In genomic region chr12:42945927-42946326, GRCh38 we compare ENCODE assay signal across 16 cellular contexts.
DNase-seq lines count a peak whose midpoint lies in the region; ATAC-seq and TF ChIP-seq lines count a peak whose summit lies in the region.
"Had no signal": no experiment of that assay in that cellular context is flagged by ENCODE, and none has a peak within 500 bp of the region (broad histone marks: within the 10 kb centered on the region; RNA-seq: fewer than 3 reads in every experiment).

No MANE protein-coding gene starts in this region.

- CTCF ChIA-PET in mammary epithelial cell (lab: Charles Lee; ENCODE audit: low non-redundant PET) (no interaction called here), RWPE1 (lab: Yijun Ruan, JAX) (interaction anchor here (0.6 kb wide), 1 partner anchor 424 kb away, joined by 3 read pairs; no protein-coding TSS in a partner anchor)

- H2AFZ ChIP-seq in mammary epithelial cell (ENCODE audit: low read depth, low read length) = peak overlapping the region; percentile 52
- H2AFZ ChIP-seq: GM23338 had no signal

- H3K9me3 ChIP-seq in mammary epithelial cell (replicated peaks; ENCODE audit: insufficient read depth, low read length) (peaks cover 15% of the 10 kb centered on the region), breast epithelium (peaks cover 17 to 24% of the 10 kb centered on the region in 2 donors), uterus (no peaks in the 10 kb centered on the region)

- dilution Hi-C loops in mammary epithelial cell (cut with HindIII; ENCODE audit: low sequenced_read_pairs) = no loop called here

- intact Hi-C loops in mammary epithelial cell (cut with micrococcal nuclease) = loop anchor here (1.0 kb wide), 1 partner anchor 7 kb away; no protein-coding TSS in a partner anchor
- intact Hi-C loops in breast epithelium (cut with DNase I; ENCODE audit: low total_unique reads) = no loop called here
- intact Hi-C loops in uterus (cut with DNase I; ENCODE audit: low total_unique reads) = no loop called here

- no peaks in the 10 kb centered on the region for H4K20me1 ChIP-seq in mammary epithelial cell (ENCODE audit: insufficient read depth, low read length)
- H4K20me1 ChIP-seq: BLaER1 treated with 17β-estradiol and CSF1 and Interleukin-3, amounts not matched to agents 10 nM and 100 nM had no signal

- no peak overlapping the region for H3K9ac ChIP-seq in mammary epithelial cell (ENCODE audit: insufficient read depth, low read length)
- H3K9ac ChIP-seq: BLaER1 treated with 17β-estradiol and CSF1 and Interleukin-3, amounts not matched to agents 10 nM and 100 nM had no signal

- peak; percentile 43 for DNase-seq in mammary epithelial cell
- DNase-seq in breast epithelium (ENCODE audit: low spot score in 2 of 2) = no peak
- DNase-seq in RWPE1 (ENCODE audit: low spot score) = peak; percentile 27
- DNase-seq in NCI-H1694 (lab: John Stamatoyannopoulos, UW) = no peak
- no peak for DNase-seq in uterus
- DNase-seq: ACHN; Calu3; CD4-positive, CD25-positive, alpha-beta regulatory T cell; H9; IMR-90 had no signal

- H3K4me1 ChIP-seq in mammary epithelial cell (ENCODE audit: insufficient read depth, low read length) (peaks cover 18% of the 10 kb centered on the region), breast epithelium (no peaks in the 10 kb centered on the region), uterus (no peaks in the 10 kb centered on the region)

- BruUV-seq in mammary epithelial cell (replicated peaks; lab: Mats Ljungman, UMichigan) = no TSS peak

- H3K27ac ChIP-seq in mammary epithelial cell (ENCODE audit: insufficient read depth, low read depth, low read length) = no peak overlapping the region
- H3K27ac ChIP-seq in breast epithelium = no peak overlapping the region
- no peak overlapping the region for H3K27ac ChIP-seq in RWPE1
- no peak overlapping the region for H3K27ac ChIP-seq in uterus
- H3K27ac ChIP-seq: 22Rv1; BLaER1 treated with 17β-estradiol and CSF1 and Interleukin-3, amounts not matched to agents 10 nM and 100 nM had no signal

- in situ Hi-C loops in mammary epithelial cell (cut with MboI; ENCODE audit: low sequenced_read_pairs in 2 of 2) = no loop called here

- H3K79me2 ChIP-seq in mammary epithelial cell (ENCODE audit: insufficient read depth, low read length) = no peaks in the 10 kb centered on the region

- TF ChIP-seq POLR2A in breast epithelium (IDR thresholded peaks at IDR 0.05) (no peak), uterus (IDR thresholded peaks at IDR 0.05) (no peak)

- no peaks in the 10 kb centered on the region for H3K36me3 ChIP-seq in mammary epithelial cell (ENCODE audit: insufficient read depth, low read length)
- H3K36me3 ChIP-seq in breast epithelium = no peaks in the 10 kb centered on the region
- H3K36me3 ChIP-seq in uterus = no peaks in the 10 kb centered on the region
- H3K36me3 ChIP-seq: BLaER1 treated with 17β-estradiol and CSF1 and Interleukin-3, amounts not matched to agents 10 nM and 100 nM had no signal

- H3K27me3 ChIP-seq in mammary epithelial cell (ENCODE audit: insufficient read depth, low read length) = no peaks in the 10 kb centered on the region
- no peaks in the 10 kb centered on the region for H3K27me3 ChIP-seq in breast epithelium
- no peaks in the 10 kb centered on the region for H3K27me3 ChIP-seq in uterus
- H3K27me3 ChIP-seq: BLaER1 treated with 17β-estradiol and CSF1 and Interleukin-3, amounts not matched to agents 10 nM and 100 nM had no signal

- ATAC-seq in esophagus mucosa = peak; percentile 73
- ATAC-seq in GM21447 (IDR thresholded peaks at IDR 0.05; ENCODE audit: unreplicated experiment) = no peak
- ATAC-seq: GM12878, GM23338 had no signal

- POLR2A ChIA-PET in RWPE1 (lab: Yijun Ruan, JAX; ENCODE audit: low non-redundant PET) = no interaction called here

- TF ChIP-seq CTCF in mammary epithelial cell (conservative IDR thresholded peaks at IDR 0.05 in 1 of 2, IDR thresholded peaks at IDR 0.05 in 1 of 2; ENCODE audit: extremely low read depth in 1 of 2, insufficient read depth in 1 of 2, low read depth in 1 of 2, low read length in 2 of 2) = no peak
- no peak for TF ChIP-seq CTCF in breast epithelium (IDR thresholded peaks at IDR 0.05)
- no peak for TF ChIP-seq CTCF in RWPE1 (conservative IDR thresholded peaks at IDR 0.05; ENCODE audit: low read depth)
- no peak for TF ChIP-seq CTCF in uterus (IDR thresholded peaks at IDR 0.05)

- H3K4me2 ChIP-seq in mammary epithelial cell (ENCODE audit: insufficient read depth, low read depth, low read length) = no peak overlapping the region
- H3K4me2 ChIP-seq: BLaER1 treated with 17β-estradiol and CSF1 and Interleukin-3, amounts not matched to agents 10 nM and 100 nM; GM23338 had no signal

- WGBS in mammary epithelial cell (ENCODE audit: low coverage, missing lambda C conversion rate) = 83% methylated on average over 2 of the region's 2 CpGs

- H3K4me3 ChIP-seq in mammary epithelial cell (replicated peaks in 1 of 3; ENCODE audit: insufficient read depth in 1 of 3, low read depth in 2 of 3, low read length in 3 of 3) (no peak overlapping the region), breast epithelium (no peak overlapping the region), uterus (no peak overlapping the region)
- H3K4me3 ChIP-seq: BLaER1 treated with 17β-estradiol and CSF1 and Interleukin-3, amounts not matched to agents 10 nM and 100 nM; GM12878; GM23338 had no signal

Comparison
In these comparisons a context has a peak if more than half of its experiments do, and no peak if none do; other contexts are left out.
1. DNase-seq: peak in mammary epithelial cell (single experiment) and RWPE1 (single experiment); none in breast epithelium (0 of 2), NCI-H1694 (single experiment) and uterus (0 of 2).